Comparison of ENCODE assay signal across 8 cellular contexts in the genomic region with DNA sequence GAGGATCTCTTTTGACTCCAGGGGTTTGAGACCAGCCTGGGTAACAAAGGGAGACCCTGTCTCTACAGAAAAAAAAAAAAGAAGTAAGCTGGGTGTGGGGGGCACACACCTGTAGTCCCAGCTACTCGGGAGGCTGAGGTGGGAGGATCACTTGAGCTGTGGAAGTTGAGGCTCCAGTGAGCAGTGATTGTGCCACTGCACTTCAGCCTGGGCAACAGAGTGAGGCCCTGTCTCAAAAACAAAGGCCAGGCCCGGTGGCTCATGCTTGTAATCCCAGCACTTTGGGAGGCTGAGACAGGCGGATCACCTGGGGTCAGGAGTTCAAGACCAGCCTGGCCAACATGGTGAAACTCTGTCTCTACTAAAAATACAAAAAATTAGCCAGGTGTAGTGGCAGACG. TPM values are rescaled to one million over a fixed set of nuclear protein-coding genes. Genes with fewer than 3 reads are reported as not detected.
DNase-seq lines count a peak whose midpoint lies in the region; ATAC-seq and TF ChIP-seq lines count a peak whose summit lies in the region.
"Not testable (repeated sequence)": the region's sequence is repeated elsewhere in the genome, so short reads cannot be mapped to it uniquely, and the experiment has no call there.
"Had no signal": no experiment of that assay in that cellular context is flagged by ENCODE, and none has a peak within 500 bp of the region (broad histone marks: within the 10 kb centered on the region; RNA-seq: fewer than 3 reads in every experiment).

No MANE protein-coding gene starts in this region.

- not testable (repeated sequence) for ATAC-seq in GM23338; Panc1; psoas muscle; thoracic aorta (ENCODE audit: insufficient number of reproducible peaks, low FRiP score, low read depth)

- POLR2A ChIA-PET in Panc1 (lab: Charles Lee): interaction anchor here (0.6 to 0.7 kb wide), 2 partner anchors 17 to 157 kb away, joined by 4 to 7 read pairs; no protein-coding TSS in a partner anchor

- not testable (repeated sequence) for H3K9me3 ChIP-seq in Panc1 (ENCODE audit: control insufficient read depth, insufficient read depth, low read depth, low read length); breast epithelium; cardiac muscle cell (ENCODE audit: low read depth); liver (ENCODE audit: control insufficient read depth in 4 of 4, low read length in 3 of 4); psoas muscle; thoracic aorta

- not testable (repeated sequence) for BruUV-seq in Panc1 (replicated peaks; lab: Mats Ljungman, UMichigan)

- not testable (repeated sequence) for H3K27ac Mint-ChIP-seq in GM23338

- H2AFZ ChIP-seq in GM23338: 0 out of 2 replicates have a peak overlapping the region, but pooled peaks have one; percentile 1

- TF ChIP-seq POLR2A in breast epithelium (IDR thresholded peaks at IDR 0.05): not testable (repeated sequence)

- not testable (repeated sequence) for H3K9me2 ChIP-seq in GM23338 (ENCODE audit: insufficient read depth)

- peaks cover 25% of the 10 kb centered on the region for H3K79me2 ChIP-seq in GM23338 (replicated peaks; ENCODE audit: insufficient read depth)

- H3K27ac ChIP-seq in GM23338 (ENCODE audit: low read depth); cardiac muscle cell; liver (ENCODE audit: low read depth in 1 of 2, low read length in 2 of 2): not testable (repeated sequence)
- H3K27ac ChIP-seq in Panc1 (ENCODE audit: low read length) (peak overlapping the region; percentile 99), breast epithelium (peak overlapping the region; percentile 93 to 98), psoas muscle (peak overlapping the region; percentile 93), thoracic aorta (peak overlapping the region; percentile 81 to 84)

- not testable (repeated sequence) for H3K36me3 Mint-ChIP-seq in GM23338 (ENCODE audit: low read depth)

- not testable (repeated sequence) for DNase-seq in GM23338 (ENCODE audit: low spot score); Panc1 (ENCODE audit: low read depth, low spot score); breast epithelium (ENCODE audit: low spot score in 2 of 2); cardiac muscle cell (ENCODE audit: low read depth in 1 of 2, low spot score in 1 of 2); psoas muscle; thoracic aorta (ENCODE audit: low spot score)

- peak overlapping the region; percentile 61 for H3K4me3 ChIP-seq in GM23338
- peak overlapping the region; percentile 64 to 72 for H3K4me3 ChIP-seq in Panc1 (ENCODE audit: low read depth in 2 of 2, low read length in 2 of 2)
- not testable (repeated sequence) for H3K4me3 ChIP-seq in breast epithelium
- H3K4me3 ChIP-seq in cardiac muscle cell: peak overlapping the region; percentile 58
- H3K4me3 ChIP-seq in liver (ENCODE audit: low read depth in 1 of 3, low read length in 3 of 3): peak overlapping the region in 2 of 3 donors; percentile 73 to 88
- peak overlapping the region; percentile 74 for H3K4me3 ChIP-seq in psoas muscle
- peak overlapping the region; percentile 74 for H3K4me3 ChIP-seq in thoracic aorta

- H3K4me2 ChIP-seq in GM23338: peak overlapping the region; percentile 89

- TF ChIP-seq RAD21 in liver (IDR thresholded peaks at IDR 0.05): not testable (repeated sequence)

- H4K20me1 ChIP-seq in GM23338 (replicated peaks; ENCODE audit: insufficient read depth): not testable (repeated sequence)

- CTCF ChIA-PET in Panc1 (lab: Charles Lee): not testable (repeated sequence)

- not testable (repeated sequence) for H3K4me3 Mint-ChIP-seq in GM23338

- 81% methylated on average over 4 of the region's 4 CpGs for WGBS in liver
- WGBS in psoas muscle, 3 donors: 70 to 85% (median 71%) methylated on average over 4 of the region's 4 CpGs

- H3K27me3 Mint-ChIP-seq in GM23338 (ENCODE audit: insufficient read depth, low read depth, poor library complexity): not testable (repeated sequence)

- in situ Hi-C loops in Panc1 (cut with HindIII; ENCODE audit: low pct_unique_long_range_greater_than_20kb, low sequenced_read_pairs): not testable (repeated sequence)

- intact Hi-C loops in Panc1 (cut with micrococcal nuclease; ENCODE audit: unreplicated experiment); breast epithelium (cut with DNase I; ENCODE audit: low total_unique reads): not testable (repeated sequence)
- intact Hi-C loops in psoas muscle (cut with DNase I): loop anchor here (2.0 to 10.0 kb wide), 2 partner anchors 63 to 69 kb away; partner anchors contain the start of gene EIF2B2 (in 1 of the 2)

- peaks cover 12% of the 10 kb centered on the region for H3F3A ChIP-seq in GM23338 (replicated peaks; ENCODE audit: low read depth)

- not testable (repeated sequence) for TF ChIP-seq CTCF in GM23338 (conservative IDR thresholded peaks at IDR 0.05; ENCODE audit: low read depth in 2 of 2); Panc1 (IDR thresholded peaks at IDR 0.05); breast epithelium (IDR thresholded peaks at IDR 0.05); cardiac muscle cell (IDR thresholded peaks at IDR 0.05; ENCODE audit: low read depth, low read length); liver (IDR thresholded peaks at IDR 0.05; ENCODE audit: low read depth, low read length, missing input control); psoas muscle (IDR thresholded peaks at IDR 0.05); thoracic aorta (IDR thresholded peaks at IDR 0.05)

- H3K27me3 ChIP-seq in GM23338 (ENCODE audit: insufficient read depth); Panc1 (ENCODE audit: control insufficient read depth, insufficient read depth, low read length); breast epithelium; cardiac muscle cell; liver (ENCODE audit: control insufficient read depth in 4 of 4, insufficient read depth in 4 of 4, low read length in 3 of 4); psoas muscle (ENCODE audit: insufficient read depth in 3 of 3, low read length in 2 of 3); thoracic aorta (replicated peaks; ENCODE audit: insufficient read depth): not testable (repeated sequence)

- H3K9ac ChIP-seq in liver (ENCODE audit: low read depth in 1 of 2, low read length in 2 of 2): not testable (repeated sequence)

- H3K36me3 ChIP-seq in GM23338 (ENCODE audit: insufficient read depth); Panc1 (ENCODE audit: control insufficient read depth, insufficient read depth, low read length); breast epithelium; cardiac muscle cell; liver (ENCODE audit: control insufficient read depth in 4 of 4, insufficient read depth in 3 of 4, low read depth in 1 of 4, low read length in 3 of 4); thoracic aorta: not testable (repeated sequence)
- H3K36me3 ChIP-seq in psoas muscle (ENCODE audit: insufficient read depth in 1 of 2, low read depth in 1 of 2): peaks cover 0 to 11% of the 10 kb centered on the region in 2 donors

- H3K4me1 Mint-ChIP-seq in GM23338: peaks cover 10% of the 10 kb centered on the region; the same call in 2 of the 3 replicates

- H3K4me1 ChIP-seq in GM23338 (ENCODE audit: insufficient read depth) (peaks cover 12% of the 10 kb centered on the region; the same call in 1 of the 2 replicates), Panc1 (ENCODE audit: control insufficient read depth, insufficient read depth, low read length) (peaks cover 14% of the 10 kb centered on the region), cardiac muscle cell (ENCODE audit: low read depth) (peaks cover 17% of the 10 kb centered on the region), liver (ENCODE audit: control insufficient read depth in 4 of 4, insufficient read depth in 4 of 4, low read length in 3 of 4) (peaks cover 3 to 31% (median 13%) of the 10 kb centered on the region in 4 donors), psoas muscle (peaks cover 56% of the 10 kb centered on the region), thoracic aorta (ENCODE audit: control insufficient read depth in 1 of 2, low read depth in 2 of 2) (peaks cover 5 to 34% of the 10 kb centered on the region in 2 donors)
- H3K4me1 ChIP-seq in breast epithelium: not testable (repeated sequence)

- not testable (repeated sequence) for H3K9me3 Mint-ChIP-seq in GM23338

RNA-seq across cellular contexts. Expression of gene ZC2HC1C, which starts 1.7 kb away (rescaled TPM):
- 0.90 and 3.7 TPM in 2 replicates for total RNA-seq in GM23338 (2014; rRNA removed; shearing (Covaris generic))
- polyA plus RNA-seq in GM23338 (2016; fragmentation: Nextera tagmentation; extraction: Ambion mirVana) (2.8 and 3.7 TPM in 2 replicates), cardiac muscle cell (7.7 and 9.8 TPM in 2 replicates), liver (1 to 10 TPM; 3.4 to 3.6 TPM), psoas muscle (10 to 100 TPM in 1 of 3 donors, 1 to 10 TPM in 2; 2.7 to 17.3 (median 8.8) TPM)
- total RNA-seq in Panc1 (2021; ENCODE audit: unreplicated experiment) (5.2 TPM), breast epithelium (1 to 10 TPM in 2 of 3 donors, under 1 TPM in 1; 0.96 to 3.2 (median 2.6) TPM), cardiac muscle cell (2.5 and 8.2 TPM in 2 replicates), liver (1 to 10 TPM in 1 of 2 donors, under 1 TPM in 1; 0.56 to 5.9 TPM), psoas muscle (1 to 10 TPM; 2.5 to 6.4 (median 3.6) TPM), thoracic aorta (1 to 10 TPM in 1 of 2 donors, under 1 TPM in 1; 0.27 to 1.1 TPM)
- polyA plus RNA-seq in Panc1 (2012; ENCODE audit: insufficient read length): 3.4 TPM
- total RNA-seq: SJCRH30 had no signal

RNA-seq across cellular contexts. Expression of gene ACYP1, which starts 3.9 kb away (rescaled TPM):
- total RNA-seq in GM23338 (2014; rRNA removed; shearing (Covaris generic)): 18.4 and 23.0 TPM in 2 replicates
- 91.5 and 104 TPM in 2 replicates for polyA plus RNA-seq in GM23338 (2016; fragmentation: Nextera tagmentation; extraction: Ambion mirVana)
- 21.3 TPM for total RNA-seq in Panc1 (2021; ENCODE audit: unreplicated experiment)
- polyA plus RNA-seq in Panc1 (2012; ENCODE audit: insufficient read length): 15.3 TPM
- total RNA-seq in breast epithelium: 10 to 100 TPM; 19.0 to 23.6 (median 21.6) TPM
- total RNA-seq in cardiac muscle cell: 28.7 and 41.3 TPM in 2 replicates
- polyA plus RNA-seq in cardiac muscle cell: 61.5 and 86.7 TPM in 2 replicates
- 1 to 10 TPM; 4.9 to 7.5 TPM for total RNA-seq in liver
- polyA plus RNA-seq in liver: 1 to 10 TPM; 2.1 to 3.1 TPM
- total RNA-seq in psoas muscle: 10 to 100 TPM in 2 of 4 donors, 1 to 10 TPM in 2; 7.1 to 22.0 (median 10.6) TPM
- polyA plus RNA-seq in psoas muscle: 10 to 100 TPM; 11.7 to 25.9 (median 17.1) TPM
- 1 to 10 TPM; 4.9 to 6.8 TPM for total RNA-seq in thoracic aorta

RNA-seq across cellular contexts. Expression of gene MLH3, which starts 16.5 kb away (rescaled TPM):
- 14.7 and 14.8 TPM in 2 replicates for total RNA-seq in GM23338 (2014; rRNA removed; shearing (Covaris generic))
- 8.6 and 10.7 TPM in 2 replicates for polyA plus RNA-seq in GM23338 (2016; fragmentation: Nextera tagmentation; extraction: Ambion mirVana)
- 17.0 TPM for total RNA-seq in Panc1 (2021; ENCODE audit: unreplicated experiment)
- polyA plus RNA-seq in Panc1 (2012; ENCODE audit: insufficient read length): 14.3 TPM
- total RNA-seq in breast epithelium: 10 to 100 TPM; 31.8 to 53.1 (median 42.9) TPM
- 13.6 and 21.7 TPM in 2 replicates for total RNA-seq in cardiac muscle cell
- 24.4 and 30.8 TPM in 2 replicates for polyA plus RNA-seq in cardiac muscle cell
- total RNA-seq in liver: 10 to 100 TPM in 1 of 2 donors, 1 to 10 TPM in 1; 7.4 to 29.7 TPM
- polyA plus RNA-seq in liver: 10 to 100 TPM in 1 of 2 donors, 1 to 10 TPM in 1; 5.8 to 12.4 TPM
- total RNA-seq in psoas muscle: 10 to 100 TPM; 12.5 to 24.1 (median 17.2) TPM
- polyA plus RNA-seq in psoas muscle: 10 to 100 TPM in 1 of 3 donors, 1 to 10 TPM in 2; 7.9 to 15.7 (median 10.0) TPM
- total RNA-seq in thoracic aorta: 10 to 100 TPM; 17.9 to 30.2 TPM

RNA-seq across cellular contexts. Expression of gene NEK9, which starts 59.1 kb away (rescaled TPM):
- total RNA-seq in GM23338 (2014; rRNA removed; shearing (Covaris generic)): 31.1 and 37.3 TPM in 2 replicates
- polyA plus RNA-seq in GM23338 (2016; fragmentation: Nextera tagmentation; extraction: Ambion mirVana) (13.9 and 16.3 TPM in 2 replicates), cardiac muscle cell (62.5 and 81.5 TPM in 2 replicates), liver (10 to 100 TPM; 13.4 to 24.3 TPM), psoas muscle (10 to 100 TPM; 17.9 to 49.0 (median 28.0) TPM)
- total RNA-seq in Panc1 (2021; ENCODE audit: unreplicated experiment) (40.7 TPM), breast epithelium (10 to 100 TPM; 52.1 to 79.2 (median 71.8) TPM), cardiac muscle cell (74.7 and 124 TPM in 2 replicates), liver (10 to 100 TPM; 35.2 to 46.0 TPM), psoas muscle (100 to 1,000 TPM in 1 of 4 donors, 10 to 100 TPM in 3; 69.1 to 116 (median 88.5) TPM), thoracic aorta (10 to 100 TPM; 51.3 to 65.3 TPM)
- polyA plus RNA-seq in Panc1 (2012; ENCODE audit: insufficient read length): 42.1 TPM
